ENCODE assay signal across 8 cellular contexts in genomic region chr22:35231585-35232084, GRCh38. TPM values are rescaled to one million over a fixed set of nuclear protein-coding genes. Genes with fewer than 3 reads are reported as not detected.
DNase-seq lines count a peak whose midpoint lies in the region; ATAC-seq, FAIRE-seq and TF ChIP-seq lines count a peak whose summit lies in the region.

No MANE protein-coding gene starts in this region.

- TF ChIP-seq POLR2A in H54 (IDR thresholded peaks at IDR 0.05; ENCODE audit: low read depth, low read length): no peak

- peak; percentile 79 for FAIRE-seq in H54 (lab: Jason Lieb, UNC)

- H3K27me3 ChIP-seq in lower lobe of right lung (ENCODE audit: low read depth): peaks cover 9% of the 10 kb centered on the region

- peak; percentile 5 for DNase-seq in AG09319 (ENCODE audit: extremely low read depth, low read depth)
- DNase-seq in H54 (ENCODE audit: insufficient read length, low spot score): peak; percentile 24
- peak; percentile 50 for DNase-seq in NCI-H345 treated with DMSO at 0.1 percent for 48 hours (lab: John Stamatoyannopoulos, UW; ENCODE audit: unreplicated experiment)
- peak; percentile 73 for DNase-seq in activated CD4-positive, CD25-positive, alpha-beta regulatory T cell treated with anti-CD3 and anti-CD28 coated beads, Interleukin-2, amount 50 U/mL, for 72 hours
- peak; percentile 79 for DNase-seq in cerebellar cortex (ENCODE audit: low spot score)
- peak; percentile 79 for DNase-seq in lower lobe of right lung
- peak; percentile 33 for DNase-seq in stimulated activated CD8-positive, alpha-beta memory T cell treated with anti-CD3 and anti-CD28 coated beads, Interleukin-15, amount 100 ng/mL, for 1 hour (ENCODE audit: low read depth)

- H3K4me1 ChIP-seq in lower lobe of right lung: no peaks in the 10 kb centered on the region

- H3K9me3 ChIP-seq in lower lobe of right lung: no peaks in the 10 kb centered on the region

- peak; percentile 91 for TF ChIP-seq CTCF in AG09319 (IDR thresholded peaks at IDR 0.05; ENCODE audit: low read depth, low read length)
- peak; percentile 89 for TF ChIP-seq CTCF in lower lobe of right lung (IDR thresholded peaks at IDR 0.05)

- ATAC-seq in lower lobe of right lung (peak; percentile 93 to 94), HG02571 (IDR thresholded peaks at IDR 0.05; ENCODE audit: unreplicated experiment) (no peak)

- no peak overlapping the region for H3K4me3 ChIP-seq in lower lobe of right lung

- no peaks in the 10 kb centered on the region for H3K36me3 ChIP-seq in lower lobe of right lung

- no peak overlapping the region for H3K27ac ChIP-seq in lower lobe of right lung

- intact Hi-C loops in lower lobe of right lung (cut with DNase I): no loop called here

RNA-seq across cellular contexts. Expression of gene HMGXB4, which starts 25.7 kb away (rescaled TPM):
- 15.6 TPM for total RNA-seq in lower lobe of right lung

Comparison
In these comparisons a context has a peak if more than half of its experiments do, and no peak if none do; other contexts are left out.
1. DNase-seq: peak in every context shown above with its lines; median percentile 79 in cerebellar cortex; 79 in lower lobe of right lung; 73 in activated CD4-positive, CD25-positive, alpha-beta regulatory T cell treated with anti-CD3 and anti-CD28 coated beads, Interleukin-2, amount 50 U/mL, for 72 hours; 50 in NCI-H345 treated with DMSO at 0.1 percent for 48 hours; 33 in stimulated activated CD8-positive, alpha-beta memory T cell treated with anti-CD3 and anti-CD28 coated beads, Interleukin-15, amount 100 ng/mL, for 1 hour; 24 in H54; 5 in AG09319.